ENCODE assay signal across 26 cellular contexts in genomic region chr7:55690-56248, GRCh38.
DNase-seq lines count a peak whose midpoint lies in the region; ATAC-seq, FAIRE-seq and TF ChIP-seq lines count a peak whose summit lies in the region.
"Had no signal": no experiment of that assay in that cellular context is flagged by ENCODE, and none has a peak within 500 bp of the region (broad histone marks: within the 10 kb centered on the region; RNA-seq: fewer than 3 reads in every experiment).

No MANE protein-coding gene starts in this region.

- ATAC-seq in K562 (peak; percentile 92), lower lobe of right lung (no peak), GM21786 (IDR thresholded peaks at IDR 0.05; ENCODE audit: unreplicated experiment) (no peak)
- ATAC-seq: activated CD8-positive, alpha-beta memory T cell treated with anti-CD3 and anti-CD28 coated beads, Interleukin-2, amount 10 ng/mL, durations not matched to agents 7 days and 5 days; activated naive CD4-positive, alpha-beta T cell treated with anti-CD3 and anti-CD28 coated beads, Interleukin-2, amount 50 U/mL, for 72 hours; activated T-cell treated with anti-CD3 and anti-CD28 coated beads, Interleukin-2, amount 50 U/mL, for 72 hours; natural killer cell treated with Interleukin-12 subunit alpha and Interleukin-12 subunit beta and Interleukin-15 and Interleukin-18, amount 100 ng/mL, for 72 hours; sciatic nerve; stimulated activated naive CD8-positive, alpha-beta T cell treated with anti-CD3 and anti-CD28 coated beads, Interleukin-15, amount 100 ng/mL, for 72 hours had no signal

- H2AFZ ChIP-seq in K562 (ENCODE audit: low read depth, low read length) (no peak overlapping the region), hepatocyte (no peak overlapping the region)

- H3K27ac Mint-ChIP-seq in type B pancreatic cell = no peak overlapping the region
- H3K27ac Mint-ChIP-seq: activated CD4-positive, alpha-beta T cell treated with anti-CD3 and anti-CD28 coated beads, Interleukin-2, amount 10 ng/mL, durations not matched to agents 7 days and 5 days; activated CD8-positive, alpha-beta memory T cell treated with anti-CD3 and anti-CD28 coated beads, Interleukin-2, amount 10 ng/mL, durations not matched to agents 7 days and 5 days; activated naive CD4-positive, alpha-beta T cell treated with anti-CD3 and anti-CD28 coated beads, Interleukin-2, amount 50 U/mL, for 72 hours; activated T-cell treated with anti-CD3 and anti-CD28 coated beads, Interleukin-2, amount 50 U/mL, for 72 hours; natural killer cell treated with Interleukin-12 subunit alpha and Interleukin-12 subunit beta and Interleukin-15 and Interleukin-18, amount 100 ng/mL, for 72 hours; stimulated activated naive CD8-positive, alpha-beta T cell treated with anti-CD3 and anti-CD28 coated beads, Interleukin-15, amount 100 ng/mL, for 72 hours; T-helper 1 cell treated with Interleukin-12 subunit alpha and Interleukin-12 subunit beta and Interleukin-4 antibody, amounts not matched to agents 30 μg/mL and 1 μg/mL, for 36 hours had no signal

- H3K9me1 ChIP-seq in K562 (ENCODE audit: control insufficient read depth, insufficient read depth, low read length) = no peaks in the 10 kb centered on the region

- H3K36me3 ChIP-seq in K562 (ENCODE audit: control insufficient read depth, insufficient read depth, low read length) = no peaks in the 10 kb centered on the region
- H3K36me3 ChIP-seq in lower lobe of right lung = no peaks in the 10 kb centered on the region
- H3K36me3 ChIP-seq in hepatocyte (replicated peaks; ENCODE audit: insufficient read depth, low read depth) = no peaks in the 10 kb centered on the region
- H3K36me3 ChIP-seq: left lung, SJSA1, tibial artery had no signal

- WGBS in K562 (ENCODE audit: insufficient coverage, low coverage, missing lambda C conversion rate) = 3% methylated on average over 9 of the region's 9 CpGs
- 79% methylated on average over 9 of the region's 9 CpGs for WGBS in hepatocyte (ENCODE audit: low lambda C conversion rate, missing lambda C conversion rate)

- H3K4me1 Mint-ChIP-seq in type B pancreatic cell (ENCODE audit: unreplicated experiment) = no peaks in the 10 kb centered on the region
- H3K4me1 Mint-ChIP-seq: activated CD4-positive, alpha-beta T cell treated with anti-CD3 and anti-CD28 coated beads, Interleukin-2, amount 10 ng/mL, durations not matched to agents 7 days and 5 days; activated CD8-positive, alpha-beta memory T cell treated with anti-CD3 and anti-CD28 coated beads, Interleukin-2, amount 10 ng/mL, durations not matched to agents 7 days and 5 days; stimulated activated naive CD8-positive, alpha-beta T cell treated with anti-CD3 and anti-CD28 coated beads, Interleukin-15, amount 100 ng/mL, for 72 hours had no signal

- no peaks in the 10 kb centered on the region for H3K9me3 Mint-ChIP-seq in type B pancreatic cell
- H3K9me3 Mint-ChIP-seq: activated CD4-positive, alpha-beta T cell treated with anti-CD3 and anti-CD28 coated beads, Interleukin-2, amount 10 ng/mL, durations not matched to agents 7 days and 5 days; activated naive CD4-positive, alpha-beta T cell treated with anti-CD3 and anti-CD28 coated beads, Interleukin-2, amount 50 U/mL, for 72 hours; activated T-cell treated with anti-CD3 and anti-CD28 coated beads, Interleukin-2, amount 50 U/mL, for 72 hours; natural killer cell treated with Interleukin-12 subunit alpha and Interleukin-12 subunit beta and Interleukin-15 and Interleukin-18, amount 100 ng/mL, for 72 hours; stimulated activated naive CD8-positive, alpha-beta T cell treated with anti-CD3 and anti-CD28 coated beads, Interleukin-15, amount 100 ng/mL, for 72 hours; T-helper 1 cell treated with Interleukin-12 subunit alpha and Interleukin-12 subunit beta and Interleukin-4 antibody, amounts not matched to agents 30 μg/mL and 1 μg/mL, for 36 hours had no signal

- peaks cover 18% of the 10 kb centered on the region for H3K27me3 Mint-ChIP-seq in type B pancreatic cell
- H3K27me3 Mint-ChIP-seq: activated CD4-positive, alpha-beta T cell treated with anti-CD3 and anti-CD28 coated beads, Interleukin-2, amount 10 ng/mL, durations not matched to agents 7 days and 5 days; activated CD8-positive, alpha-beta memory T cell treated with anti-CD3 and anti-CD28 coated beads, Interleukin-2, amount 10 ng/mL, durations not matched to agents 7 days and 5 days; stimulated activated naive CD8-positive, alpha-beta T cell treated with anti-CD3 and anti-CD28 coated beads, Interleukin-15, amount 100 ng/mL, for 72 hours had no signal

- H4K20me1 ChIP-seq in K562 (replicated peaks; ENCODE audit: control insufficient read depth, insufficient read depth, low read length) = peaks cover 4% of the 10 kb centered on the region; the same call in 1 of the 2 replicates
- no peaks in the 10 kb centered on the region for H4K20me1 ChIP-seq in hepatocyte (ENCODE audit: insufficient read depth, poor library complexity, severe bottlenecking)

- in situ Hi-C loops in K562 (cut with MboI) = no loop called here

- no peak overlapping the region for H3K4me3 ChIP-seq in K562
- no peak overlapping the region for H3K4me3 ChIP-seq in lower lobe of right lung
- H3K4me3 ChIP-seq in hepatocyte = no peak overlapping the region
- H3K4me3 ChIP-seq: left lung, SJSA1, tibial artery had no signal

- TF ChIP-seq CTCF in K562 (IDR thresholded peaks at IDR 0.05 in 2 of 3, conservative IDR thresholded peaks at IDR 0.05 in 1 of 3; ENCODE audit: insufficient read depth in 2 of 3, low read depth in 1 of 3, low read length in 3 of 3) = peak; percentile 35 to 90 (median 45); a peak in 5 of 6 replicates
- no peak for TF ChIP-seq CTCF in lower lobe of right lung (IDR thresholded peaks at IDR 0.05)
- TF ChIP-seq CTCF in type B pancreatic cell (conservative IDR thresholded peaks at IDR 0.05) = no peak
- TF ChIP-seq CTCF in hepatocyte (IDR thresholded peaks at IDR 0.05; ENCODE audit: poor library complexity) = no peak

- H3K27ac ChIP-seq in K562 (ENCODE audit: extremely low read depth, low read depth, low read length) (no peak overlapping the region), lower lobe of right lung (no peak overlapping the region), hepatocyte (no peak overlapping the region)
- H3K27ac ChIP-seq: left lung, SJSA1, tibial artery had no signal

- no peak overlapping the region for H3K9ac ChIP-seq in K562 (ENCODE audit: insufficient read depth in 1 of 2, low read depth in 2 of 2, low read length in 2 of 2)

- no TSS peak for BruUV-seq in K562 (replicated peaks; lab: Mats Ljungman, UMichigan)

- no peak for TF ChIP-seq RAD21 in K562 (CRISPR knock-in tag; conservative IDR thresholded peaks at IDR 0.05 in 1 of 2, IDR thresholded peaks at IDR 0.05 in 1 of 2)

- peak; percentile 76 for FAIRE-seq in K562 (lab: Jason Lieb, UNC)
- FAIRE-seq: endothelial cell of umbilical vein, GM12892, RCC 7860 had no signal

- TF ChIP-seq POLR2A in K562 (conservative IDR thresholded peaks at IDR 0.05) = no peak

- DNase-seq in HT-29 (ENCODE audit: low spot score) = peak; percentile 45
- DNase-seq in K562 (ENCODE audit: extremely low read depth in 1 of 4, low spot score in 3 of 4) = peak; percentile 32 to 49 (median 42)
- DNase-seq in lower lobe of right lung = peak; percentile 13
- DNase-seq in type B pancreatic cell (ENCODE audit: extremely low spot score, unreplicated experiment) = peak; percentile 25
- no peak for DNase-seq in activated effector memory CD4-positive, alpha-beta T cell treated with Interleukin-2 at 50 U/mL for 16 hours
- DNase-seq in hepatocyte (ENCODE audit: low spot score) = no peak
- DNase-seq: activated CD4-positive, alpha-beta T cell treated with anti-CD3 and anti-CD28 coated beads, Interleukin-2, amount 10 ng/mL, durations not matched to agents 7 days and 5 days; activated CD8-positive, alpha-beta memory T cell treated with anti-CD3 and anti-CD28 coated beads, Interleukin-2, amount 10 ng/mL, durations not matched to agents 7 days and 5 days; activated T-cell treated with anti-CD3 and anti-CD28 coated beads, Interleukin-2, amount 50 U/mL, for 72 hours; anterior cingulate cortex; central memory CD4-positive, alpha-beta T cell; NCI-H1092; NCI-H187; NCI-H526 treated with DMSO at 0.1 percent for 48 hours had no signal

- CTCF ChIA-PET in K562 (lab: Yijun Ruan, JAX; ENCODE audit: low intra/inter-chr PET ratio) = no interaction called here

- POLR2A ChIA-PET in K562 (lab: Yijun Ruan, JAX) = interaction anchor here (0.6 kb wide), 1 partner anchor 119 kb away, joined by 3 read pairs; no protein-coding TSS in a partner anchor

- H3K79me2 ChIP-seq in K562 (ENCODE audit: control insufficient read depth, insufficient read depth, low read length) (no peaks in the 10 kb centered on the region), hepatocyte (no peaks in the 10 kb centered on the region)

- H3K9me2 ChIP-seq in hepatocyte (replicated peaks; ENCODE audit: insufficient read depth) = no peaks in the 10 kb centered on the region

- H3K4me2 ChIP-seq in K562 (ENCODE audit: insufficient read depth, low read length) (no peak overlapping the region), hepatocyte (no peak overlapping the region)

- no peaks in the 10 kb centered on the region for H3K9me3 ChIP-seq in K562 (replicated peaks; ENCODE audit: control insufficient read depth, insufficient read depth, low read depth, low read length)
- no peaks in the 10 kb centered on the region for H3K9me3 ChIP-seq in lower lobe of right lung
- no peaks in the 10 kb centered on the region for H3K9me3 ChIP-seq in hepatocyte (ENCODE audit: low read depth)

- H3K27me3 ChIP-seq in K562 (ENCODE audit: control insufficient read depth in 2 of 2, insufficient read depth in 2 of 2, low read length in 2 of 2) (peaks cover 58 to 80% of the 10 kb centered on the region in 2 experiments), lower lobe of right lung (ENCODE audit: low read depth) (no peaks in the 10 kb centered on the region), hepatocyte (no peaks in the 10 kb centered on the region)
- H3K27me3 ChIP-seq: SJSA1 had no signal

- no peaks in the 10 kb centered on the region for H3K4me1 ChIP-seq in K562 (replicated peaks in 1 of 2; ENCODE audit: control insufficient read depth in 2 of 2, insufficient read depth in 2 of 2, low read length in 2 of 2)
- H3K4me1 ChIP-seq in lower lobe of right lung = peaks cover 3% of the 10 kb centered on the region
- H3K4me1 ChIP-seq in hepatocyte (ENCODE audit: insufficient read depth) = no peaks in the 10 kb centered on the region
- H3K4me1 ChIP-seq: SJSA1, tibial artery had no signal

- intact Hi-C loops in K562 (cut with micrococcal nuclease) = no loop called here
- intact Hi-C loops in lower lobe of right lung (cut with DNase I) = no loop called here

- no peak for TF ChIP-seq EP300 in K562 (IDR thresholded peaks at IDR 0.05; ENCODE audit: low read length)

- H3K36me3 Mint-ChIP-seq in type B pancreatic cell = no peaks in the 10 kb centered on the region
- H3K36me3 Mint-ChIP-seq: activated CD8-positive, alpha-beta memory T cell treated with anti-CD3 and anti-CD28 coated beads, Interleukin-2, amount 10 ng/mL, durations not matched to agents 7 days and 5 days; activated naive CD4-positive, alpha-beta T cell treated with anti-CD3 and anti-CD28 coated beads, Interleukin-2, amount 50 U/mL, for 72 hours; natural killer cell treated with Interleukin-12 subunit alpha and Interleukin-12 subunit beta and Interleukin-15 and Interleukin-18, amount 100 ng/mL, for 72 hours had no signal

- no peak overlapping the region for H3K4me3 Mint-ChIP-seq in type B pancreatic cell
- H3K4me3 Mint-ChIP-seq: activated CD4-positive, alpha-beta T cell treated with anti-CD3 and anti-CD28 coated beads, Interleukin-2, amount 10 ng/mL, durations not matched to agents 7 days and 5 days; activated CD8-positive, alpha-beta memory T cell treated with anti-CD3 and anti-CD28 coated beads, Interleukin-2, amount 10 ng/mL, durations not matched to agents 7 days and 5 days; activated T-cell treated with anti-CD3 and anti-CD28 coated beads, Interleukin-2, amount 50 U/mL, for 72 hours; natural killer cell treated with Interleukin-12 subunit alpha and Interleukin-12 subunit beta and Interleukin-15 and Interleukin-18, amount 100 ng/mL, for 72 hours; stimulated activated naive CD8-positive, alpha-beta T cell treated with anti-CD3 and anti-CD28 coated beads, Interleukin-15, amount 100 ng/mL, for 72 hours; T-helper 1 cell treated with Interleukin-12 subunit alpha and Interleukin-12 subunit beta and Interleukin-4 antibody, amounts not matched to agents 30 μg/mL and 1 μg/mL, for 36 hours had no signal

Comparison
In these comparisons a context has a peak if more than half of its experiments do, and no peak if none do; other contexts are left out.
1. DNase-seq: peak in HT-29 (single experiment), K562 (4 of 4), lower lobe of right lung (single experiment) and type B pancreatic cell (single experiment); none in activated effector memory CD4-positive, alpha-beta T cell treated with Interleukin-2 at 50 U/mL for 16 hours (single experiment) and hepatocyte (single experiment).
2. CTCF ChIP-seq: peak in K562 (3 of 3); none in lower lobe of right lung (single experiment), type B pancreatic cell (single experiment) and hepatocyte (single experiment).